18 cellular contexts compared by ENCODE assay signal in the genomic region with DNA sequence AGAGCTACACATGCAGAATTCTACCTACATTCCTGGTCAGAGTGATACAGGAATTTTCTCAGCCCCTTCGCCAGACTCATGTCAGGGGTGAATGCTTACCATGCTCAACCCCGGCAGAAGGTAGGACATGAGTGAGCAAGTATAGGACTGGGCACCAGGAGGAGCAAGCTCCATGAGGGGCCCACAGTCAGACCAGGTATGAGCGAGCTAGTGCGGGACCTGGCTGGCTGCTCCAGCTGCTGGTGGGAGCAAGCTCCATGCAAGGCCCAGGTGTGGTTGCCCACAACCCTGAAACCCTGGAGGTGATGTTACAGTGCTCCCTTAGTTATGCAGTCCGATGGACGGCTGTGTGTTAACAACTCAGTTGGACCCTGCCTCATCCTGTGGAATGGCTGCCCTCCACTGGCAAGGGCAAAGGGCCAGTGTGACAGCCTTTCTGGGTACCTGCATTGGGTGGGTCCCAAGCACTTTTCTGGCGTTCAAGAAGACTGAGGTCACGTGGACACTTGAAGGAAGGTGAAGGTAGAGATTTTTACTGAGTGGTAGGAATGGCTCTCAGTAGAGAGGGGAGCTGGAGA.
DNase-seq lines count a peak whose midpoint lies in the region; ATAC-seq and TF ChIP-seq lines count a peak whose summit lies in the region.
"Had no signal": no experiment of that assay in that cellular context is flagged by ENCODE, and none has a peak within 500 bp of the region (broad histone marks: within the 10 kb centered on the region; RNA-seq: fewer than 3 reads in every experiment).

No MANE protein-coding gene starts in this region.

- H3K36me3 Mint-ChIP-seq in WTC11 (no peaks in the 10 kb centered on the region), progenitor cell of endocrine pancreas (ENCODE audit: insufficient read depth) (no peaks in the 10 kb centered on the region)
- no peaks in the 10 kb centered on the region for H3K36me3 Mint-ChIP-seq in stimulated activated effector memory CD8-positive, alpha-beta T cell treated with anti-CD3 and anti-CD28 coated beads, Interleukin-12 subunit alpha, Interleukin-12 subunit beta, amount 100 ng/mL, for 72 hours
- no peaks in the 10 kb centered on the region for H3K36me3 Mint-ChIP-seq in activated CD8-positive, alpha-beta T cell treated with anti-CD3 and anti-CD28 coated beads, Interleukin-2, amount 10 ng/mL, durations not matched to agents 7 days and 5 days (ENCODE audit: low read depth)
- H3K36me3 Mint-ChIP-seq: CD8-positive, alpha-beta T cell had no signal

- H3K27me3 Mint-ChIP-seq in WTC11 (ENCODE audit: low read depth) (no peaks in the 10 kb centered on the region), progenitor cell of endocrine pancreas (no peaks in the 10 kb centered on the region)
- H3K27me3 Mint-ChIP-seq in activated CD8-positive, alpha-beta T cell treated with anti-CD3 and anti-CD28 coated beads, Interleukin-2, amount 10 ng/mL, durations not matched to agents 7 days and 5 days (ENCODE audit: low read depth) = no peaks in the 10 kb centered on the region

- DNase-seq in NB4 (ENCODE audit: low read depth) (peak; percentile 35), WTC11 (ENCODE audit: low spot score) (peak; percentile 13), left lobe of liver (ENCODE audit: low spot score) (peak; percentile 51), progenitor cell of endocrine pancreas (ENCODE audit: low spot score, unreplicated experiment) (no peak), NCI-H82 (lab: John Stamatoyannopoulos, UW) (no peak)
- DNase-seq in stimulated activated effector memory CD8-positive, alpha-beta T cell treated with anti-CD3 and anti-CD28 coated beads, Interleukin-12 subunit alpha, Interleukin-12 subunit beta, amount 100 ng/mL, for 72 hours (ENCODE audit: low spot score in 2 of 2) = no peak
- DNase-seq in activated CD8-positive, alpha-beta T cell treated with anti-CD3 and anti-CD28 coated beads, Interleukin-2, amount 10 ng/mL, durations not matched to agents 7 days and 5 days = no peak
- DNase-seq: CD8-positive, alpha-beta T cell; DMS79 treated with DMSO at 0.1 percent for 48 hours; HFFc6; Kasumi-1; MV-4-11; NCI-H1436 treated with DMSO at 0.1 percent for 48 hours; NCI-H2081; NCI-H526; Peyer's patch; SHP77 had no signal

- ATAC-seq in WTC11 = peak; percentile 36; the same call in 1 of the 2 replicates
- peak; percentile 80 for ATAC-seq in left lobe of liver
- ATAC-seq in stimulated activated effector memory CD8-positive, alpha-beta T cell treated with anti-CD3 and anti-CD28 coated beads, Interleukin-12 subunit alpha, Interleukin-12 subunit beta, amount 100 ng/mL, for 72 hours = peak; percentile 42
- no peak for ATAC-seq in activated CD8-positive, alpha-beta T cell treated with anti-CD3 and anti-CD28 coated beads, Interleukin-2, amount 10 ng/mL, durations not matched to agents 7 days and 5 days
- ATAC-seq: CD8-positive, alpha-beta T cell had no signal

- no peak overlapping the region for H3K4me3 Mint-ChIP-seq in WTC11
- H3K4me3 Mint-ChIP-seq in stimulated activated effector memory CD8-positive, alpha-beta T cell treated with anti-CD3 and anti-CD28 coated beads, Interleukin-12 subunit alpha, Interleukin-12 subunit beta, amount 100 ng/mL, for 72 hours = no peak overlapping the region
- no peak overlapping the region for H3K4me3 Mint-ChIP-seq in activated CD8-positive, alpha-beta T cell treated with anti-CD3 and anti-CD28 coated beads, Interleukin-2, amount 10 ng/mL, durations not matched to agents 7 days and 5 days
- no peak overlapping the region for H3K4me3 Mint-ChIP-seq in progenitor cell of endocrine pancreas (ENCODE audit: low read depth)
- H3K4me3 Mint-ChIP-seq: B cell; CD8-positive, alpha-beta T cell; HFFc6 had no signal

- CTCF ChIA-PET in WTC11 (lab: Charles Lee) = no interaction called here
- CTCF ChIA-PET in activated CD8-positive, alpha-beta T cell treated with anti-CD3 and anti-CD28 coated beads, Interleukin-2, amount 10 ng/mL, durations not matched to agents 7 days and 5 days (lab: Charles Lee) = interaction anchor here (1.4 kb wide), 1 partner anchor 508 kb away, joined by 3 read pairs; no protein-coding TSS in a partner anchor

- 0 out of 2 replicates have a peak, but pooled peaks cover 3% of the 10 kb centered on the region for H3K9me3 Mint-ChIP-seq in WTC11
- H3K9me3 Mint-ChIP-seq in stimulated activated effector memory CD8-positive, alpha-beta T cell treated with anti-CD3 and anti-CD28 coated beads, Interleukin-12 subunit alpha, Interleukin-12 subunit beta, amount 100 ng/mL, for 72 hours = no peaks in the 10 kb centered on the region
- H3K9me3 Mint-ChIP-seq in activated CD8-positive, alpha-beta T cell treated with anti-CD3 and anti-CD28 coated beads, Interleukin-2, amount 10 ng/mL, durations not matched to agents 7 days and 5 days (ENCODE audit: insufficient read depth) = no peaks in the 10 kb centered on the region
- no peaks in the 10 kb centered on the region for H3K9me3 Mint-ChIP-seq in progenitor cell of endocrine pancreas (ENCODE audit: low read depth)
- H3K9me3 Mint-ChIP-seq: CD8-positive, alpha-beta T cell; HFFc6 had no signal

- H3K4me3 ChIP-seq in NB4 (ENCODE audit: low read depth, low read length) = no peak overlapping the region
- H3K4me3 ChIP-seq: Peyer's patch had no signal

- H3K27ac Mint-ChIP-seq in WTC11 = no peak overlapping the region; the same call in 1 of the 2 replicates
- no peak overlapping the region for H3K27ac Mint-ChIP-seq in stimulated activated effector memory CD8-positive, alpha-beta T cell treated with anti-CD3 and anti-CD28 coated beads, Interleukin-12 subunit alpha, Interleukin-12 subunit beta, amount 100 ng/mL, for 72 hours
- H3K27ac Mint-ChIP-seq in activated CD8-positive, alpha-beta T cell treated with anti-CD3 and anti-CD28 coated beads, Interleukin-2, amount 10 ng/mL, durations not matched to agents 7 days and 5 days = no peak overlapping the region
- H3K27ac Mint-ChIP-seq in progenitor cell of endocrine pancreas = no peak overlapping the region
- H3K27ac Mint-ChIP-seq: B cell; CD8-positive, alpha-beta T cell; HFFc6 had no signal

- H3K4me1 Mint-ChIP-seq in WTC11 (peaks cover 27% of the 10 kb centered on the region), progenitor cell of endocrine pancreas (ENCODE audit: low read depth) (peaks cover 13% of the 10 kb centered on the region)
- H3K4me1 Mint-ChIP-seq in stimulated activated effector memory CD8-positive, alpha-beta T cell treated with anti-CD3 and anti-CD28 coated beads, Interleukin-12 subunit alpha, Interleukin-12 subunit beta, amount 100 ng/mL, for 72 hours = no peaks in the 10 kb centered on the region
- no peaks in the 10 kb centered on the region for H3K4me1 Mint-ChIP-seq in activated CD8-positive, alpha-beta T cell treated with anti-CD3 and anti-CD28 coated beads, Interleukin-2, amount 10 ng/mL, durations not matched to agents 7 days and 5 days (ENCODE audit: low read depth)

- POLR2A ChIA-PET in WTC11 (lab: Charles Lee) = no interaction called here
- POLR2A ChIA-PET in activated CD8-positive, alpha-beta T cell treated with anti-CD3 and anti-CD28 coated beads, Interleukin-2, amount 10 ng/mL, durations not matched to agents 7 days and 5 days (lab: Charles Lee) = no interaction called here

- TF ChIP-seq CTCF in NB4 (IDR thresholded peaks at IDR 0.05; ENCODE audit: low read depth, low read length) (no peak), WTC11 (IDR thresholded peaks at IDR 0.05) (no peak), progenitor cell of endocrine pancreas (IDR thresholded peaks at IDR 0.05; ENCODE audit: unreplicated experiment) (no peak)

- no peak for TF ChIP-seq POLR2A in NB4 (IDR thresholded peaks at IDR 0.05; ENCODE audit: extremely low read depth, insufficient read length)

TF ChIP-seq in WTC11, 78 proteins besides CTCF, POLR2A, EP300 and RAD21:
- no peak for TF ChIP-seq IRF2 (CRISPR knock-in tag; IDR thresholded peaks at IDR 0.05; ENCODE audit: borderline replicate concordance, low read depth)
- no peak for TF ChIP-seq MXD4 (CRISPR knock-in tag; IDR thresholded peaks at IDR 0.05; ENCODE audit: borderline replicate concordance)
- no peak for TF ChIP-seq SMAD4 (CRISPR knock-in tag; IDR thresholded peaks at IDR 0.05)
- TF ChIP-seq, protein P1, sequence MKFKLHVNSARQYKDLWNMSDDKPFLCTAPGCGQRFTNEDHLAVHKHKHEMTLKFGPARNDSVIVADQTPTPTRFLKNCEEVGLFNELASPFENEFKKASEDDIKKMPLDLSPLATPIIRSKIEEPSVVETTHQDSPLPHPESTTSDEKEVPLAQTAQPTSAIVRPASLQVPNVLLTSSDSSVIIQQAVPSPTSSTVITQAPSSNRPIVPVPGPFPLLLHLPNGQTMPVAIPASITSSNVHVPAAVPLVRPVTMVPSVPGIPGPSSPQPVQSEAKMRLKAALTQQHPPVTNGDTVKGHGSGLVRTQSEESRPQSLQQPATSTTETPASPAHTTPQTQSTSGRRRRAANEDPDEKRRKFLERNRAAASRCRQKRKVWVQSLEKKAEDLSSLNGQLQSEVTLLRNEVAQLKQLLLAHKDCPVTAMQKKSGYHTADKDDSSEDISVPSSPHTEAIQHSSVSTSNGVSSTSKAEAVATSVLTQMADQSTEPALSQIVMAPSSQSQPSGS (CRISPR knock-in tag; IDR thresholded peaks at IDR 0.05; ENCODE audit: borderline replicate concordance, low read depth) = no peak

Comparison
In these comparisons a context has a peak if more than half of its experiments do, and no peak if none do; other contexts are left out.
1. DNase-seq: peak in NB4 (single experiment), WTC11 (single experiment) and left lobe of liver (single experiment); none in stimulated activated effector memory CD8-positive, alpha-beta T cell treated with anti-CD3 and anti-CD28 coated beads, Interleukin-12 subunit alpha, Interleukin-12 subunit beta, amount 100 ng/mL, for 72 hours (0 of 2), activated CD8-positive, alpha-beta T cell treated with anti-CD3 and anti-CD28 coated beads, Interleukin-2, amount 10 ng/mL, durations not matched to agents 7 days and 5 days (single experiment), progenitor cell of endocrine pancreas (single experiment) and NCI-H82 (single experiment).